Comparison of ENCODE assay signal across 25 cellular contexts in the genomic region with DNA sequence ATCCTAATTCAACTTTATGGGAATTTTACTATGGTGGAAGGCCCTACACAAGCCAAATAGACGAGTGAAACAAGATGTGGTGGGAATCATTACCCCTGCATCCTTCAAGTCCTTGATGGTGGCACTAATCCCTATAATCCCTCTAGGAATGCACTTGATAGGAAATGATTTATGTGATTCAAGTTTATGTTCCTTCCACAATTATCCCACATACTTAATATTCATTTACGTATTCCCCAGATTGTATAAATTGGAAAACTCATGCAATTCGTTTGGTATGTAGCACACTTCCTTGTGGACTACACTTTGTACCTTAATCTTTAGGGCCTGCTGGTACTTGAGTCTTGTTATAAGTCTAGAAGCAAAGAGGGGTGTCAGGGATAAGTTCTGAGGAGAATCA. TPM values are rescaled to one million over a fixed set of nuclear protein-coding genes. Genes with fewer than 3 reads are reported as not detected.
"Had no signal": no experiment of that assay in that cellular context is flagged by ENCODE, and none has a peak within 500 bp of the region (broad histone marks: within the 10 kb centered on the region; RNA-seq: fewer than 3 reads in every experiment).

No MANE protein-coding gene starts in this region.

- H3K27ac Mint-ChIP-seq: activated CD4-positive, alpha-beta T cell treated with anti-CD3 and anti-CD28 coated beads, Interleukin-2, amount 10 ng/mL, durations not matched to agents 7 days and 5 days; activated CD8-positive, alpha-beta T cell treated with anti-CD3 and anti-CD28 coated beads, Interleukin-2, amount 10 ng/mL, durations not matched to agents 7 days and 5 days; activated naive CD8-positive, alpha-beta T cell treated with anti-CD3 and anti-CD28 coated beads, Interleukin-2, amount 50 U/mL, for 24 hours; activated T-helper 1 cell treated with anti-CD3 and anti-CD28 coated beads, Interleukin-12 subunit alpha, Interleukin-12 subunit beta, Interleukin-2, Interleukin-4 antibody, amounts not matched to agents 30 ng/mL and 10 ng/mL and 1 ng/mL, durations not matched to agents 14 hours and 24 hours and 36 hours; effector memory CD8-positive, alpha-beta T cell; memory B cell; nephron progenitor cell; stimulated activated naive B cell treated with anti-CD40 and anti-IgM and Interleukin-4, amounts not matched to agents 10 μg/mL and 1 μg/mL and 100 μg/mL, for 72 hours; T-helper 17 cell had no signal

- H3K9me3 ChIP-seq: gastrocnemius medialis, mucosa of descending colon, right lobe of liver, transverse colon had no signal

- FAIRE-seq: colon, endothelial cell of umbilical vein, urothelium cell line had no signal

- H3K4me1 ChIP-seq: gastrocnemius medialis, right lobe of liver had no signal

- H3K27me3 Mint-ChIP-seq: activated CD4-positive, alpha-beta T cell treated with anti-CD3 and anti-CD28 coated beads, Interleukin-2, amount 10 ng/mL, durations not matched to agents 7 days and 5 days; effector memory CD8-positive, alpha-beta T cell; memory B cell; stimulated activated naive B cell treated with anti-CD40 and anti-IgM and Interleukin-4, amounts not matched to agents 10 μg/mL and 1 μg/mL and 100 μg/mL, for 72 hours; T-helper 17 cell had no signal

- H3K4me3 Mint-ChIP-seq: activated CD4-positive, alpha-beta T cell treated with anti-CD3 and anti-CD28 coated beads, Interleukin-2, amount 10 ng/mL, durations not matched to agents 7 days and 5 days; activated CD8-positive, alpha-beta T cell treated with anti-CD3 and anti-CD28 coated beads, Interleukin-2, amount 10 ng/mL, durations not matched to agents 7 days and 5 days; activated naive CD8-positive, alpha-beta T cell treated with anti-CD3 and anti-CD28 coated beads, Interleukin-2, amount 50 U/mL, for 24 hours; activated T-helper 1 cell treated with anti-CD3 and anti-CD28 coated beads, Interleukin-12 subunit alpha, Interleukin-12 subunit beta, Interleukin-2, Interleukin-4 antibody, amounts not matched to agents 30 ng/mL and 10 ng/mL and 1 ng/mL, durations not matched to agents 14 hours and 24 hours and 36 hours; effector memory CD8-positive, alpha-beta T cell; memory B cell; nephron progenitor cell; stimulated activated naive B cell treated with anti-CD40 and anti-IgM and Interleukin-4, amounts not matched to agents 10 μg/mL and 1 μg/mL and 100 μg/mL, for 72 hours; T-helper 17 cell had no signal

- H3K36me3 Mint-ChIP-seq: memory B cell; stimulated activated naive B cell treated with anti-CD40 and anti-IgM and Interleukin-4, amounts not matched to agents 10 μg/mL and 1 μg/mL and 100 μg/mL, for 72 hours had no signal

- H3K27ac ChIP-seq: brain microvascular endothelial cell, gastrocnemius medialis, right lobe of liver, skin epidermis had no signal

- H3K27me3 ChIP-seq: brain microvascular endothelial cell, gastrocnemius medialis, right lobe of liver, transverse colon had no signal

- H3K36me3 ChIP-seq: brain microvascular endothelial cell, gastrocnemius medialis, right lobe of liver, transverse colon had no signal

- H3K9me3 Mint-ChIP-seq: activated CD4-positive, alpha-beta T cell treated with anti-CD3 and anti-CD28 coated beads, Interleukin-2, amount 10 ng/mL, durations not matched to agents 7 days and 5 days; activated naive CD8-positive, alpha-beta T cell treated with anti-CD3 and anti-CD28 coated beads, Interleukin-2, amount 50 U/mL, for 24 hours; activated T-helper 1 cell treated with anti-CD3 and anti-CD28 coated beads, Interleukin-12 subunit alpha, Interleukin-12 subunit beta, Interleukin-2, Interleukin-4 antibody, amounts not matched to agents 30 ng/mL and 10 ng/mL and 1 ng/mL, durations not matched to agents 14 hours and 24 hours and 36 hours; memory B cell; nephron progenitor cell; stimulated activated naive B cell treated with anti-CD40 and anti-IgM and Interleukin-4, amounts not matched to agents 10 μg/mL and 1 μg/mL and 100 μg/mL, for 72 hours had no signal

- DNase-seq: activated CD4-positive, alpha-beta T cell treated with anti-CD3 and anti-CD28 coated beads, Interleukin-2, amount 10 ng/mL, durations not matched to agents 7 days and 5 days; activated CD8-positive, alpha-beta T cell treated with anti-CD3 and anti-CD28 coated beads, Interleukin-2, amount 10 ng/mL, durations not matched to agents 7 days and 5 days; activated gamma-delta T cell; activated naive CD4-positive, alpha-beta T cell treated with anti-CD3 and anti-CD28 coated beads, Interleukin-2, amount 50 U/mL, for 16 hours; activated naive CD8-positive, alpha-beta T cell treated with anti-CD3 and anti-CD28 coated beads, Interleukin-2, amount 50 U/mL, for 24 hours; anterior cingulate cortex; caudate nucleus; effector memory CD8-positive, alpha-beta T cell; gastrocnemius medialis; hypothalamus; left cardiac atrium; mucosa of descending colon; nephron progenitor cell; right lobe of liver; stimulated activated naive B cell treated with anti-CD40 and anti-IgM and Interleukin-4, amounts not matched to agents 10 μg/mL and 1 μg/mL and 100 μg/mL, for 72 hours; T-helper 17 cell; transverse colon had no signal

- H3K4me3 ChIP-seq: gastrocnemius medialis, mucosa of descending colon, right lobe of liver, skin epidermis, transverse colon had no signal

- H3K4me1 Mint-ChIP-seq: activated CD4-positive, alpha-beta T cell treated with anti-CD3 and anti-CD28 coated beads, Interleukin-2, amount 10 ng/mL, durations not matched to agents 7 days and 5 days; activated naive CD8-positive, alpha-beta T cell treated with anti-CD3 and anti-CD28 coated beads, Interleukin-2, amount 50 U/mL, for 24 hours; memory B cell; nephron progenitor cell; stimulated activated naive B cell treated with anti-CD40 and anti-IgM and Interleukin-4, amounts not matched to agents 10 μg/mL and 1 μg/mL and 100 μg/mL, for 72 hours; T-helper 17 cell had no signal

- ATAC-seq: activated CD8-positive, alpha-beta T cell treated with anti-CD3 and anti-CD28 coated beads, Interleukin-2, amount 10 ng/mL, durations not matched to agents 7 days and 5 days; activated naive CD8-positive, alpha-beta T cell treated with anti-CD3 and anti-CD28 coated beads, Interleukin-2, amount 50 U/mL, for 24 hours; effector memory CD8-positive, alpha-beta T cell; esophagus mucosa; gastrocnemius medialis; mucosa of descending colon; stimulated activated naive B cell treated with anti-CD40 and anti-IgM and Interleukin-4, amounts not matched to agents 10 μg/mL and 1 μg/mL and 100 μg/mL, for 72 hours; T-helper 17 cell had no signal

RNA-seq across cellular contexts. Expression of a gene that starts 40.8 kb away (rescaled TPM):
- total RNA-seq: activated T-helper 1 cell treated with anti-CD3 and anti-CD28 coated beads, Interleukin-12 subunit alpha, Interleukin-12 subunit beta, Interleukin-2, Interleukin-4 antibody, amounts not matched to agents 30 ng/mL and 10 ng/mL and 1 ng/mL, durations not matched to agents 14 hours and 24 hours and 36 hours; endothelial cell of umbilical vein had no signal
- polyA plus RNA-seq: endothelial cell of umbilical vein had no signal
